ENCODE assay signal across 8 cellular contexts in the genomic region with DNA sequence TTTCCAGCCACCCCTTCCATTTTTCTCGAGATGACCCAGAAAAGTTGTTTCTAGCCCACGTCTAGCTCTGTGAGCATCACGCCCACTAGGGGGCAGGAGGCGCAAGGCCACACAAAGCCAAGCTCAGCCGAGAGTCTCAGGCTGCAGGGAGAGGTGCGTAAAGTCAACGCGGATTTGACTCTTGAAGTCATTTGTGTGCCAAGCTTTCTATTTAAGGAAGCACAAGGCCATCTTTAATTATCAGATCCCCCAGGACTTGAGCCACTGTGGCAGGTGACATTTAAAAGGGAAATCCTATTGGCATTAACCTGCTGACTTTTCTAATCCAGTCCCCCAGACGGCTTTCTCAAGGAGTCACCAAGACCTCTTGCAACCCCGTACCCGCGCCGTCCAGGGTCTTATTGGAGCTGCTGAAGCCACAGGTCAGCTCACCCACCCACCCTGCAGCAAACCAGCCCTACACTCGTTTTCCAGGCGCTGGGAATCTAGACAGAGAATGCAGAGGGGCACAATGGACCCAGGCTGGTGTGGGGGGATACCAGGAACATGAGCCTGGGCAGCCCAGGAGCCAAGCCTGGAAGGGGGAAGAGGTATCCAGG.
A peak's percentile ranks its signal among the peaks of the same experiment; 100 is the strongest.
DNase-seq lines count a peak whose midpoint lies in the region; ATAC-seq and TF ChIP-seq lines count a peak whose summit lies in the region.

No MANE protein-coding gene starts in this region.

- H3K27ac ChIP-seq in OCI-LY1 (ENCODE audit: low read depth, low read length, poor library complexity, severe bottlenecking): no peak overlapping the region

- no peak overlapping the region for H3K4me2 ChIP-seq in OCI-LY1 (ENCODE audit: low read length)

- no peak overlapping the region for H3K9ac ChIP-seq in OCI-LY1 (ENCODE audit: low read length)

- intact Hi-C loops in mucosa of descending colon (cut with DNase I, micrococcal nuclease): loop anchor here (5.0 to 10.0 kb wide), 4 partner anchors 64 to 139 kb away; a partner anchor contains a TSS

- DNase-seq in NCI-H1417 (lab: John Stamatoyannopoulos, UW) (peak; percentile 51 to 79 (median 74)), NCI-H1417 treated with DMSO at 0.1 percent for 48 hours (lab: John Stamatoyannopoulos, UW) (no peak), HUDEP-2 (lab: John Stamatoyannopoulos, UW; ENCODE audit: unreplicated experiment in 76 of 76) (peak in 70 of 76 experiments; percentile 6 to 80 (median 56)), epidermal melanocyte (ENCODE audit: insufficient read length, low spot score) (peak; percentile 90), mucosa of descending colon (peak; percentile 85 to 95 (median 87))
- peak; percentile 87 for DNase-seq in activated CD8-positive, alpha-beta memory T cell treated with anti-CD3 and anti-CD28 coated beads, Interleukin-2, amount 50 U/mL, for 4 hours
- DNase-seq in stimulated activated CD8-positive, alpha-beta memory T cell treated with anti-CD3 and anti-CD28 coated beads, Interleukin-4, amount 100 ng/mL, for 1 hour (ENCODE audit: low read depth in 2 of 2, low spot score in 1 of 2): peak; percentile 62 to 71

- H3K79me2 ChIP-seq in OCI-LY1 (ENCODE audit: insufficient read depth, low read length): no peaks in the 10 kb centered on the region

- no peaks in the 10 kb centered on the region for H3K9me3 ChIP-seq in OCI-LY1 (ENCODE audit: low read length)
- no peaks in the 10 kb centered on the region for H3K9me3 ChIP-seq in mucosa of descending colon

- H3K36me3 ChIP-seq in OCI-LY1 (ENCODE audit: insufficient read depth, low read length) (no peaks in the 10 kb centered on the region), mucosa of descending colon (ENCODE audit: low read depth) (no peaks in the 10 kb centered on the region)

- TF ChIP-seq CTCF in OCI-LY1 (IDR thresholded peaks at IDR 0.05; ENCODE audit: low read length) (peak; percentile 98), mucosa of descending colon (IDR thresholded peaks at IDR 0.05) (peak; percentile 88)

- H3K4me3 ChIP-seq in OCI-LY1 (ENCODE audit: low read depth, low read length, poor library complexity, severe bottlenecking): no peak overlapping the region
- H3K4me3 ChIP-seq in mucosa of descending colon: no peak overlapping the region

- no peaks in the 10 kb centered on the region for H3K27me3 ChIP-seq in OCI-LY1 (ENCODE audit: insufficient read depth, low read length)

- H3K9me2 ChIP-seq in OCI-LY1 (ENCODE audit: low read depth, low read length): no peaks in the 10 kb centered on the region

- ATAC-seq in mucosa of descending colon: peak; percentile 83

- no peak overlapping the region for H2AFZ ChIP-seq in OCI-LY1 (ENCODE audit: low read length)

- peaks cover 4% of the 10 kb centered on the region for H3K4me1 ChIP-seq in OCI-LY1 (ENCODE audit: insufficient read depth, low read length, severe bottlenecking)
- peaks cover 18% of the 10 kb centered on the region for H3K4me1 ChIP-seq in mucosa of descending colon (ENCODE audit: low read depth)

- no peaks in the 10 kb centered on the region for H4K20me1 ChIP-seq in OCI-LY1 (ENCODE audit: insufficient read depth, low read length)

- H3F3A ChIP-seq in OCI-LY1 (ENCODE audit: insufficient read depth, low read length): no peaks in the 10 kb centered on the region
